Comparison of ENCODE assay signal across 8 cellular contexts in genomic region chr15:79380755-79381499, GRCh38. TPM values are rescaled to one million over a fixed set of nuclear protein-coding genes. Genes with fewer than 3 reads are reported as not detected.
A peak's percentile ranks its signal among the peaks of the same experiment; 100 is the strongest.
DNase-seq lines count a peak whose midpoint lies in the region; ATAC-seq and TF ChIP-seq lines count a peak whose summit lies in the region.

No MANE protein-coding gene starts in this region.

- H4K91ac ChIP-seq in neuronal stem cell (ENCODE audit: low read depth, low read length, poor library complexity): no peak overlapping the region

- no peaks in the 10 kb centered on the region for H3K9me2 ChIP-seq in PC-9 (ENCODE audit: insufficient read depth)

- no peak overlapping the region for H3K9ac ChIP-seq in neuronal stem cell (ENCODE audit: low read depth, low read length, poor library complexity)

- H3K27ac ChIP-seq in AG04450 (ENCODE audit: low read depth, low read length) (no peak overlapping the region), PC-9 (no peak overlapping the region), neuronal stem cell (replicated peaks; ENCODE audit: low read length) (no peak overlapping the region)

- H2BK15ac ChIP-seq in neuronal stem cell (ENCODE audit: low read length): no peak overlapping the region

- no peaks in the 10 kb centered on the region for H3K79me2 ChIP-seq in PC-9 (ENCODE audit: low read depth)

- intact Hi-C loops in PC-9 (cut with micrococcal nuclease; ENCODE audit: unreplicated experiment): loop anchor here (1.0 to 2.0 kb wide), 3 partner anchors 214 to 792 kb away; no protein-coding TSS in a partner anchor

- H3K4me2 ChIP-seq in PC-9: no peak overlapping the region
- H3K4me2 ChIP-seq in neuronal stem cell (ENCODE audit: insufficient read depth, low read length, poor library complexity, severe bottlenecking): no peak overlapping the region

- H3K79me1 ChIP-seq in neuronal stem cell (ENCODE audit: low read depth, low read length): no peaks in the 10 kb centered on the region

- H2AFZ ChIP-seq in PC-9 (no peak overlapping the region), neuronal stem cell (ENCODE audit: low read length) (no peak overlapping the region)

- TF ChIP-seq EP300 in Ishikawa (IDR thresholded peaks at IDR 0.05; ENCODE audit: borderline replicate concordance): no peak

- TF ChIP-seq CTCF in AG04450 (IDR thresholded peaks at IDR 0.05; ENCODE audit: low read depth, low read length): peak; percentile 98
- TF ChIP-seq CTCF in PC-9 (conservative IDR thresholded peaks at IDR 0.05): peak; percentile 91

- no CpG with 5 or more reads among the region's 4 CpGs for WGBS in neuronal stem cell (ENCODE audit: extremely low coverage in 2 of 2, insufficient read length in 2 of 2, insufficient replicate concordance in 1 of 2), 2 donors

- peak; percentile 86 for TF ChIP-seq RAD21 in Ishikawa (IDR thresholded peaks at IDR 0.05; ENCODE audit: low read depth)

- H3K4me1 ChIP-seq in PC-9 (replicated peaks; ENCODE audit: insufficient read depth) (no peaks in the 10 kb centered on the region), neuronal stem cell (ENCODE audit: control insufficient read depth in 2 of 2, insufficient read depth in 1 of 2, low read depth in 1 of 2, low read length in 2 of 2) (no peaks in the 10 kb centered on the region)

- H3K4ac ChIP-seq in neuronal stem cell (ENCODE audit: low read length): no peak overlapping the region

- H3F3A ChIP-seq in PC-9 (ENCODE audit: insufficient read depth, low read depth): no peaks in the 10 kb centered on the region

- DNase-seq in AG04450 (ENCODE audit: low read depth, low spot score) (peak; percentile 45), PC-9 (peak; percentile 42 to 61), fibroblast of peridontal ligament (ENCODE audit: extremely low read depth) (peak; percentile 82), neuronal stem cell (ENCODE audit: low spot score) (peak; percentile 78), stromal cell of bone marrow (ENCODE audit: low read depth) (peak; percentile 40)
- DNase-seq in activated T-cell treated with anti-CD3 and anti-CD28 coated beads, Interleukin-2, amount 50 U/mL, for 4 hours: peak; percentile 75

- H4K20me1 ChIP-seq in PC-9 (ENCODE audit: insufficient read depth): no peaks in the 10 kb centered on the region

- H3K9me3 ChIP-seq in AG04450 (ENCODE audit: control insufficient read depth, insufficient read depth, low read length) (no peaks in the 10 kb centered on the region), PC-9 (ENCODE audit: insufficient read depth, low read depth) (no peaks in the 10 kb centered on the region), neuronal stem cell (replicated peaks in 1 of 2; ENCODE audit: control insufficient read depth in 2 of 2, insufficient read depth in 1 of 2, low read depth in 1 of 2, low read length in 2 of 2) (peaks cover 2 to 3% of the 10 kb centered on the region in 2 donors)

- no TSS peak for BruUV-seq in PC-9 (replicated peaks; lab: Mats Ljungman, UMichigan)

- H2AK5ac ChIP-seq in neuronal stem cell (ENCODE audit: low read depth, low read length): no peak overlapping the region

- POLR2A ChIA-PET in AG04450 (lab: Yijun Ruan, JAX): interaction anchor here (0.6 to 1.6 kb wide), 2 partner anchors 258 to 473 kb away, joined by 4 to 6 read pairs; no protein-coding TSS in a partner anchor
- POLR2A ChIA-PET in PC-9 (lab: Charles Lee; ENCODE audit: unreplicated experiment): no interaction called here

- H3K36me3 Mint-ChIP-seq in activated T-cell treated with anti-CD3 and anti-CD28 coated beads, Interleukin-2, amount 50 U/mL, for 4 hours (ENCODE audit: insufficient read depth): peaks cover 2% of the 10 kb centered on the region

- no peak overlapping the region for H3K18ac ChIP-seq in neuronal stem cell (ENCODE audit: low read length)

- H3K14ac ChIP-seq in neuronal stem cell (ENCODE audit: low read length): no peak overlapping the region

- CTCF ChIA-PET in AG04450 (lab: Charles Lee): interaction anchor here (0.5 to 8.7 kb wide), 70 partner anchors 8 to 1073 kb away, joined by 3 to 388 read pairs (median 4); partner anchors contain the start of genes MINAR1 and TMED3
- CTCF ChIA-PET in PC-9 (lab: Charles Lee): interaction anchor here (0.6 to 2.7 kb wide), 4 partner anchors 42 to 472 kb away, joined by 3 to 13 read pairs (median 5); no protein-coding TSS in a partner anchor

- H4K8ac ChIP-seq in neuronal stem cell (ENCODE audit: low read depth, low read length): no peak overlapping the region

- H3K4me3 Mint-ChIP-seq in activated T-cell treated with anti-CD3 and anti-CD28 coated beads, Interleukin-2, amount 50 U/mL, for 4 hours: no peak overlapping the region

- H3K23ac ChIP-seq in neuronal stem cell (ENCODE audit: low read depth, low read length, poor library complexity): no peak overlapping the region

- H3K9me3 Mint-ChIP-seq in activated T-cell treated with anti-CD3 and anti-CD28 coated beads, Interleukin-2, amount 50 U/mL, for 4 hours: no peaks in the 10 kb centered on the region

- H2BK12ac ChIP-seq in neuronal stem cell (ENCODE audit: low read length): no peak overlapping the region

- no peak overlapping the region for H2BK5ac ChIP-seq in neuronal stem cell (ENCODE audit: low read length)

- no peaks in the 10 kb centered on the region for H3K36me3 ChIP-seq in PC-9 (ENCODE audit: low read depth)
- H3K36me3 ChIP-seq in neuronal stem cell (replicated peaks in 1 of 2; ENCODE audit: control insufficient read depth in 2 of 2, insufficient read depth in 2 of 2, low read length in 2 of 2): no peaks in the 10 kb centered on the region

- H2BK120ac ChIP-seq in neuronal stem cell (ENCODE audit: low read depth, low read length): no peak overlapping the region

- ATAC-seq in GM18868 (IDR thresholded peaks at IDR 0.05; ENCODE audit: unreplicated experiment): peak; percentile 66
- peak; percentile 85 to 86 for ATAC-seq in activated T-cell treated with anti-CD3 and anti-CD28 coated beads, Interleukin-2, amount 50 U/mL, for 4 hours

- no peaks in the 10 kb centered on the region for H3K27me3 ChIP-seq in AG04450 (ENCODE audit: control insufficient read depth, insufficient read depth, low read length)
- no peaks in the 10 kb centered on the region for H3K27me3 ChIP-seq in PC-9 (ENCODE audit: insufficient read depth, low read depth)
- H3K27me3 ChIP-seq in neuronal stem cell (ENCODE audit: control insufficient read depth in 3 of 3, insufficient read depth in 3 of 3, low read depth in 1 of 3, low read length in 3 of 3): no peaks in the 10 kb centered on the region

- H3K4me1 Mint-ChIP-seq in activated T-cell treated with anti-CD3 and anti-CD28 coated beads, Interleukin-2, amount 50 U/mL, for 4 hours (ENCODE audit: low read depth): no peaks in the 10 kb centered on the region

- H3K27me3 Mint-ChIP-seq in activated T-cell treated with anti-CD3 and anti-CD28 coated beads, Interleukin-2, amount 50 U/mL, for 4 hours (ENCODE audit: low read depth): no peaks in the 10 kb centered on the region

- H3K4me3 ChIP-seq in AG04450 (ENCODE audit: low read depth, low read length) (no peak overlapping the region), PC-9 (no peak overlapping the region), neuronal stem cell (ENCODE audit: low read length in 2 of 2) (no peak overlapping the region)

TF ChIP-seq in Ishikawa, 13 proteins besides CTCF, POLR2A, EP300 and RAD21 (continues in another document):
- no peak for TF ChIP-seq REST (IDR thresholded peaks at IDR 0.05; ENCODE audit: low read depth)
- no peak for TF ChIP-seq ZBTB7A (IDR thresholded peaks at IDR 0.05; ENCODE audit: low read depth)
- TF ChIP-seq FOXM1 (IDR thresholded peaks at IDR 0.05; ENCODE audit: borderline replicate concordance, low read depth): no peak
- TF ChIP-seq CEBPB (IDR thresholded peaks at IDR 0.05): no peak
- TF ChIP-seq CREB1 (IDR thresholded peaks at IDR 0.05; ENCODE audit: low read depth): no peak
- TF ChIP-seq EGR1 (IDR thresholded peaks at IDR 0.05): no peak
- TF ChIP-seq YY1 (IDR thresholded peaks at IDR 0.05; ENCODE audit: low read depth): no peak
- no peak for TF ChIP-seq TCF12 (IDR thresholded peaks at IDR 0.05; ENCODE audit: low read depth)
- TF ChIP-seq MAX (IDR thresholded peaks at IDR 0.05): no peak
- no peak for TF ChIP-seq TEAD4 (IDR thresholded peaks at IDR 0.05)

RNA-seq across cellular contexts. Expression of gene MINAR1, which starts 51.2 kb away (rescaled TPM):
- polyA plus RNA-seq in AG04450 (2011; rRNA removed): 0.76 and 1.0 TPM in 2 replicates
- 1.5 and 1.8 TPM in 2 replicates for polyA minus RNA-seq in AG04450 (2011; rRNA and poly(A)+ RNA removed)
- total RNA-seq in PC-9 (2021): 0.15 and 0.22 TPM in 2 replicates
- total RNA-seq in activated T-cell treated with anti-CD3 and anti-CD28 coated beads, Interleukin-2, amount 50 U/mL, for 4 hours: under 1 TPM; 0.42 to 0.63 (median 0.43) TPM
- 0.56 TPM for polyA plus RNA-seq in neuronal stem cell (2013, experiment 1 of 2)
- 0.55 TPM for polyA plus RNA-seq in neuronal stem cell (2013, experiment 2 of 2)
